23 cellular contexts compared by ENCODE assay signal in the genomic region with DNA sequence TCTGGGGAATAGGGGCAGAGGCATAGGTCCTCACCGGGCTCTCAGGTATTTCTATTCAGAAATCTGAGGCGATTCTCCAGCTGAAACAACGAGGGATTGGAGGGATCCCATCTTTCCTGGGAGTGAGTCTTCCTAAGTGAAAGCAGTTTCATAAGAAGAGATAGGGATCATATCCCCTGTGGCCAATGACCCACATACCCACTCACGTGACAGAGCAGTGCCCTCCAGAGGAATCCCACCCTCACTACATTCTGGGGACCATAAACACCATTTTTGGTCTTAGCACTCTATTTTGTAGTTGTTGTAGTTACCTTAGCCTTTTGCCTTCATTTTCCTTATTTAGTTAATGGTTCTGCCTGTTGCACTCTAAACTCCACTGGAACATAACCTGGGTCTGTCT.
DNase-seq lines count a peak whose midpoint lies in the region; ATAC-seq, FAIRE-seq and TF ChIP-seq lines count a peak whose summit lies in the region.
"Had no signal": no experiment of that assay in that cellular context is flagged by ENCODE, and none has a peak within 500 bp of the region (broad histone marks: within the 10 kb centered on the region; RNA-seq: fewer than 3 reads in every experiment).

No MANE protein-coding gene starts in this region.

- peak overlapping the region; percentile 54; the same call in 1 of the 2 replicates for H2AFZ ChIP-seq in GM23338
- no peak overlapping the region for H2AFZ ChIP-seq in PC-3 (ENCODE audit: low read length)
- H2AFZ ChIP-seq: hepatocyte had no signal

- ATAC-seq in GM23338 (peak; percentile 74), GM21717 (IDR thresholded peaks at IDR 0.05; ENCODE audit: unreplicated experiment) (no peak), PC-3 (no peak)
- ATAC-seq: foreskin keratinocyte; stimulated activated memory B cell treated with anti-CD40 and anti-IgM and Interleukin-4, amounts not matched to agents 10 μg/mL and 1 μg/mL and 100 μg/mL, for 72 hours had no signal

- DNase-seq in D721Med (ENCODE audit: insufficient read length, low spot score): no peak
- DNase-seq in GM23338 (ENCODE audit: low spot score): peak; percentile 37
- DNase-seq in NCI-H748 (lab: John Stamatoyannopoulos, UW; ENCODE audit: unreplicated experiment): peak; percentile 74
- DNase-seq in glutamatergic neuron: no peak
- DNase-seq in CD14-positive monocyte (ENCODE audit: low spot score): no peak
- DNase-seq in PC-3: no peak
- DNase-seq in foreskin fibroblast: no peak
- DNase-seq: activated CD4-positive, alpha-beta memory T cell treated with anti-CD3 and anti-CD28 coated beads, Interleukin-2, amount 10 ng/mL, durations not matched to agents 7 days and 5 days; activated CD4-positive, CD25-positive, alpha-beta regulatory T cell; activated effector memory CD4-positive, alpha-beta T cell treated with anti-CD3 and anti-CD28 coated beads, Interleukin-2, amount 50 U/mL, for 16 hours; activated T-cell treated with anti-CD3 and anti-CD28 coated beads for 4 hours; effector CD4-positive, alpha-beta T cell; foreskin keratinocyte; NCI-H446; NK-92 treated with Interleukin-12 subunit alpha and Interleukin-12 subunit beta, amount 100 ng/mL, for 24 hours; stimulated activated CD4-positive, alpha-beta T cell treated with anti-CD3 and anti-CD28 coated beads, Interleukin-1b, Interleukin-23, amount 100 ng/mL, for 48 hours; T-helper 9 cell; uterus had no signal

- POLR2A ChIA-PET in PC-3 (lab: Charles Lee; ENCODE audit: unreplicated experiment): no interaction called here

- H3F3A ChIP-seq in GM23338 (replicated peaks; ENCODE audit: low read depth): no peaks in the 10 kb centered on the region
- H3F3A ChIP-seq in PC-3 (ENCODE audit: low read length, unreplicated experiment): no peaks in the 10 kb centered on the region

- no peak overlapping the region for H3K4me3 Mint-ChIP-seq in GM23338
- H3K4me3 Mint-ChIP-seq in glutamatergic neuron (ENCODE audit: unreplicated experiment): no peak overlapping the region
- no peak overlapping the region for H3K4me3 Mint-ChIP-seq in CD14-positive monocyte
- H3K4me3 Mint-ChIP-seq: activated CD4-positive, alpha-beta memory T cell treated with anti-CD3 and anti-CD28 coated beads, Interleukin-2, amount 10 ng/mL, durations not matched to agents 7 days and 5 days; stimulated activated memory B cell treated with anti-CD40 and anti-IgM and Interleukin-4, amounts not matched to agents 10 μg/mL and 1 μg/mL and 100 μg/mL, for 72 hours had no signal

- CTCF ChIA-PET in PC-3 (lab: Charles Lee): no interaction called here

- no peaks in the 10 kb centered on the region for H3K36me3 Mint-ChIP-seq in GM23338 (ENCODE audit: low read depth)
- H3K36me3 Mint-ChIP-seq in glutamatergic neuron (ENCODE audit: unreplicated experiment): no peaks in the 10 kb centered on the region
- H3K36me3 Mint-ChIP-seq in CD14-positive monocyte: no peaks in the 10 kb centered on the region
- H3K36me3 Mint-ChIP-seq: stimulated activated memory B cell treated with anti-CD40 and anti-IgM and Interleukin-4, amounts not matched to agents 10 μg/mL and 1 μg/mL and 100 μg/mL, for 72 hours had no signal

- H3K9me3 Mint-ChIP-seq in GM23338 (no peaks in the 10 kb centered on the region), glutamatergic neuron (ENCODE audit: unreplicated experiment) (peaks cover 3% of the 10 kb centered on the region), CD14-positive monocyte (peaks cover 0 to 3% (median 0%) of the 10 kb centered on the region in 7 donors)
- H3K9me3 Mint-ChIP-seq: activated CD4-positive, alpha-beta memory T cell treated with anti-CD3 and anti-CD28 coated beads, Interleukin-2, amount 10 ng/mL, durations not matched to agents 7 days and 5 days; stimulated activated memory B cell treated with anti-CD40 and anti-IgM and Interleukin-4, amounts not matched to agents 10 μg/mL and 1 μg/mL and 100 μg/mL, for 72 hours had no signal

- H3K9ac ChIP-seq in PC-3 (ENCODE audit: low read length): no peak overlapping the region

- H3K4me2 ChIP-seq in GM23338: no peak overlapping the region
- H3K4me2 ChIP-seq in PC-3 (ENCODE audit: low read length): no peak overlapping the region
- H3K4me2 ChIP-seq: hepatocyte had no signal

- no peak for FAIRE-seq in D721Med (lab: Jason Lieb, UNC)

- no peaks in the 10 kb centered on the region for H3K27me3 Mint-ChIP-seq in GM23338 (ENCODE audit: insufficient read depth, low read depth, poor library complexity)
- no peaks in the 10 kb centered on the region for H3K27me3 Mint-ChIP-seq in glutamatergic neuron (ENCODE audit: unreplicated experiment)
- no peaks in the 10 kb centered on the region for H3K27me3 Mint-ChIP-seq in CD14-positive monocyte (ENCODE audit: low read depth in 3 of 3)
- H3K27me3 Mint-ChIP-seq: activated CD4-positive, alpha-beta memory T cell treated with anti-CD3 and anti-CD28 coated beads, Interleukin-2, amount 10 ng/mL, durations not matched to agents 7 days and 5 days had no signal

- H4K20me1 ChIP-seq in GM23338 (replicated peaks; ENCODE audit: insufficient read depth) (no peaks in the 10 kb centered on the region), PC-3 (ENCODE audit: low read length) (no peaks in the 10 kb centered on the region)

- H3K4me1 Mint-ChIP-seq in GM23338 (peaks cover 6% of the 10 kb centered on the region; the same call in 2 of the 3 replicates), glutamatergic neuron (ENCODE audit: low read depth, unreplicated experiment) (no peaks in the 10 kb centered on the region), CD14-positive monocyte (no peaks in the 10 kb centered on the region)
- H3K4me1 Mint-ChIP-seq: activated CD4-positive, alpha-beta memory T cell treated with anti-CD3 and anti-CD28 coated beads, Interleukin-2, amount 10 ng/mL, durations not matched to agents 7 days and 5 days; stimulated activated memory B cell treated with anti-CD40 and anti-IgM and Interleukin-4, amounts not matched to agents 10 μg/mL and 1 μg/mL and 100 μg/mL, for 72 hours had no signal

- no peaks in the 10 kb centered on the region for H3K4me1 ChIP-seq in GM23338 (ENCODE audit: insufficient read depth)
- no peaks in the 10 kb centered on the region for H3K4me1 ChIP-seq in PC-3 (ENCODE audit: insufficient read depth, low read length)
- H3K4me1 ChIP-seq: foreskin keratinocyte, HAP-1, uterus had no signal

- TF ChIP-seq CTCF in D721Med (IDR thresholded peaks at IDR 0.05; ENCODE audit: insufficient read depth, missing control alignments): peak; percentile 24
- peak; percentile 48 to 69 for TF ChIP-seq CTCF in GM23338 (conservative IDR thresholded peaks at IDR 0.05; ENCODE audit: low read depth in 2 of 2)
- TF ChIP-seq CTCF in glutamatergic neuron (IDR thresholded peaks at IDR 0.05; ENCODE audit: partially characterized antibody, unreplicated experiment): peak; percentile 31
- no peak for TF ChIP-seq CTCF in CD14-positive monocyte (IDR thresholded peaks at IDR 0.05)
- TF ChIP-seq CTCF in PC-3 (conservative IDR thresholded peaks at IDR 0.05; ENCODE audit: low read depth, low read length): no peak
- TF ChIP-seq CTCF in foreskin fibroblast (IDR thresholded peaks at IDR 0.05; ENCODE audit: low read depth, low read length): no peak

- BruUV-seq in PC-3 (replicated peaks; lab: Mats Ljungman, UMichigan): no TSS peak

- H3K27ac Mint-ChIP-seq in GM23338 (peak overlapping the region; percentile 22; the same call in 1 of the 2 replicates), glutamatergic neuron (ENCODE audit: unreplicated experiment) (no peak overlapping the region), CD14-positive monocyte (no peak overlapping the region)
- H3K27ac Mint-ChIP-seq: activated CD4-positive, alpha-beta memory T cell treated with anti-CD3 and anti-CD28 coated beads, Interleukin-2, amount 10 ng/mL, durations not matched to agents 7 days and 5 days; stimulated activated memory B cell treated with anti-CD40 and anti-IgM and Interleukin-4, amounts not matched to agents 10 μg/mL and 1 μg/mL and 100 μg/mL, for 72 hours had no signal

- H3K4me3 ChIP-seq in GM23338: no peak overlapping the region
- no peak overlapping the region for H3K4me3 ChIP-seq in PC-3 (ENCODE audit: low read length)
- no peak overlapping the region for H3K4me3 ChIP-seq in foreskin fibroblast (ENCODE audit: low read depth in 1 of 2, low read length in 2 of 2)
- H3K4me3 ChIP-seq: HAP-1, hepatocyte, skin epidermis, uterus had no signal

- H3K9me3 ChIP-seq in PC-3 (ENCODE audit: low read length): no peaks in the 10 kb centered on the region
- H3K9me3 ChIP-seq: HAP-1, uterus had no signal

- intact Hi-C loops in CD14-positive monocyte (cut with micrococcal nuclease) (no loop called here), PC-3 (cut with micrococcal nuclease) (no loop called here)

- no peaks in the 10 kb centered on the region for H3K9me2 ChIP-seq in GM23338 (ENCODE audit: insufficient read depth)
- H3K9me2 ChIP-seq in PC-3 (replicated peaks; ENCODE audit: low read length): no peaks in the 10 kb centered on the region

- H3K27ac ChIP-seq in GM23338 (ENCODE audit: low read depth): no peak overlapping the region
- no peak overlapping the region for H3K27ac ChIP-seq in PC-3 (ENCODE audit: low read length)
- H3K27ac ChIP-seq: foreskin keratinocyte, hepatocyte, skin epidermis, uterus had no signal

- H3K27me3 ChIP-seq in GM23338 (ENCODE audit: insufficient read depth) (no peaks in the 10 kb centered on the region), PC-3 (ENCODE audit: low read length) (peaks cover 13% of the 10 kb centered on the region)
- H3K27me3 ChIP-seq: foreskin keratinocyte, hepatocyte, uterus had no signal

- H3K36me3 ChIP-seq in GM23338 (ENCODE audit: insufficient read depth): no peaks in the 10 kb centered on the region
- no peaks in the 10 kb centered on the region for H3K36me3 ChIP-seq in PC-3 (ENCODE audit: low read depth, low read length)
- H3K36me3 ChIP-seq: HAP-1, uterus had no signal

- H3K79me2 ChIP-seq in GM23338 (replicated peaks; ENCODE audit: insufficient read depth) (no peaks in the 10 kb centered on the region), PC-3 (ENCODE audit: low read length) (no peaks in the 10 kb centered on the region)
- H3K79me2 ChIP-seq: hepatocyte had no signal

TF ChIP-seq in GM23338, 12 proteins besides CTCF, POLR2A, EP300 and RAD21 (continues in another document):
- TF ChIP-seq POLR2AphosphoS5 (IDR thresholded peaks at IDR 0.05; ENCODE audit: low read depth): no peak
- TF ChIP-seq CREB1 (CRISPR knock-in tag; IDR thresholded peaks at IDR 0.05; ENCODE audit: low read depth): no peak
- TF ChIP-seq STAT1 (IDR thresholded peaks at IDR 0.05; ENCODE audit: unreplicated experiment): no peak
- TF ChIP-seq EZH2 (IDR thresholded peaks at IDR 0.05; ENCODE audit: low read depth, unreplicated experiment): no peak

Comparison
In these comparisons a context has a peak if more than half of its experiments do, and no peak if none do; other contexts are left out.
1. DNase-seq: peak in GM23338 (single experiment) and NCI-H748 (single experiment); none in D721Med (single experiment), glutamatergic neuron (single experiment), CD14-positive monocyte (single experiment), PC-3 (single experiment) and foreskin fibroblast (0 of 2).
2. CTCF ChIP-seq: peak in D721Med (single experiment), GM23338 (2 of 2) and glutamatergic neuron (single experiment); none in CD14-positive monocyte (single experiment), PC-3 (single experiment) and foreskin fibroblast (single experiment).